In genomic region chr1:2229032-2229920, GRCh38 we compare ENCODE assay signal across 8 cellular contexts. TPM values are rescaled to one million over a fixed set of nuclear protein-coding genes. Genes with fewer than 3 reads are reported as not detected.
A peak's percentile ranks its signal among the peaks of the same experiment; 100 is the strongest.
DNase-seq lines count a peak whose midpoint lies in the region; ATAC-seq and TF ChIP-seq lines count a peak whose summit lies in the region.

No MANE protein-coding gene starts in this region.

- in situ Hi-C loops in gastrocnemius medialis (cut with MboI; ENCODE audit: low sequenced_read_pairs in 4 of 4), result no loop called here

- H3K9me3 ChIP-seq in Karpas-422 (ENCODE audit: low read length) (no peaks in the 10 kb centered on the region), body of pancreas (no peaks in the 10 kb centered on the region), gastrocnemius medialis (no peaks in the 10 kb centered on the region)

- no peaks in the 10 kb centered on the region for H3K27me3 Mint-ChIP-seq in Calu3 (ENCODE audit: unreplicated experiment)

- TF ChIP-seq POLR2A in body of pancreas (IDR thresholded peaks at IDR 0.05), result peak; percentile 20 to 42 (median 38)
- TF ChIP-seq POLR2A in gastrocnemius medialis (IDR thresholded peaks at IDR 0.05), result peak; percentile 40 to 47

- peaks cover 39% of the 10 kb centered on the region; the same call in 1 of the 2 replicates for H4K20me1 ChIP-seq in Karpas-422 (ENCODE audit: insufficient read depth, low read depth, low read length)

- TF ChIP-seq CTCF in Calu3 (IDR thresholded peaks at IDR 0.05; ENCODE audit: unreplicated experiment) (no peak), body of pancreas (IDR thresholded peaks at IDR 0.05) (peak in 1 of 7 experiments; percentile 7), gastrocnemius medialis (IDR thresholded peaks at IDR 0.05 in 4 of 5, conservative IDR thresholded peaks at IDR 0.05 in 1 of 5) (peak in 2 of 5 experiments; percentile 8 to 16)

- H3K79me2 ChIP-seq in Karpas-422 (ENCODE audit: low read length), result no peaks in the 10 kb centered on the region

- no peaks in the 10 kb centered on the region for H3K9me3 Mint-ChIP-seq in Calu3 (ENCODE audit: low read depth, unreplicated experiment)

- CTCF ChIA-PET in Calu3 (lab: Charles Lee), result interaction anchor here (1.0 kb wide), 1 partner anchor 34 kb away, joined by 4 read pairs; the partner anchor contains the start of gene FAAP20

- peak overlapping the region; percentile 7 for H3K4me2 ChIP-seq in Karpas-422 (ENCODE audit: low read depth, low read length, poor library complexity, severe bottlenecking)

- H3K4me1 ChIP-seq in Karpas-422 (ENCODE audit: low read length) (peaks cover 2% of the 10 kb centered on the region; the same call in 1 of the 2 replicates), body of pancreas (peaks cover 63% of the 10 kb centered on the region), gastrocnemius medialis (peaks cover 49 to 50% of the 10 kb centered on the region in 2 donors)

- BruUV-seq in Calu3 (replicated peaks; lab: Mats Ljungman, UMichigan), result TSS peak; percentile 44

- no peak overlapping the region for H2AFZ ChIP-seq in Karpas-422 (ENCODE audit: low read length)

- H3K36me3 Mint-ChIP-seq in Calu3 (ENCODE audit: insufficient read depth, unreplicated experiment), result peaks cover 59% of the 10 kb centered on the region

- peak overlapping the region; percentile 87 for H3K4me3 Mint-ChIP-seq in Calu3 (ENCODE audit: low read depth, unreplicated experiment)

- peak overlapping the region; percentile 52 for H3K27ac Mint-ChIP-seq in Calu3 (ENCODE audit: unreplicated experiment)

- H3K27ac ChIP-seq in Karpas-422 (ENCODE audit: low read length) (no peak overlapping the region), body of pancreas (peak overlapping the region; percentile 16 to 76 (median 66)), gastrocnemius medialis (peak overlapping the region; percentile 83 to 93 (median 85))

- H3K9me2 ChIP-seq in Karpas-422 (replicated peaks; ENCODE audit: insufficient read depth, low read length), result no peaks in the 10 kb centered on the region

- H3K36me3 ChIP-seq in Karpas-422 (ENCODE audit: insufficient read depth, low read length) (no peaks in the 10 kb centered on the region), body of pancreas (replicated peaks in 1 of 2; ENCODE audit: insufficient read depth in 1 of 2, low read depth in 2 of 2) (no peaks in the 10 kb centered on the region), gastrocnemius medialis (no peaks in the 10 kb centered on the region)

- 0 to 11% methylated on average over 12 to 78 of the region's 78 CpGs for WGBS in body of pancreas, 2 donors

- no peak overlapping the region for H3K4me3 ChIP-seq in Karpas-422 (ENCODE audit: low read length)
- H3K4me3 ChIP-seq in body of pancreas, result peak overlapping the region in 1 of 2 donors; percentile 37
- H3K4me3 ChIP-seq in iPS-11a (ENCODE audit: low read depth, low read length), result peak overlapping the region; percentile 82
- H3K4me3 ChIP-seq in gastrocnemius medialis, result peak overlapping the region; percentile 59 to 65 (median 60)

- no peak overlapping the region for H3K9ac ChIP-seq in Karpas-422 (ENCODE audit: low read length)

- peak; percentile 5 for ATAC-seq in body of pancreas
- ATAC-seq in gastrocnemius medialis, result peak; percentile 46 to 54
- no peak for ATAC-seq in GM21529 (IDR thresholded peaks at IDR 0.05; ENCODE audit: unreplicated experiment)

- H3K27me3 ChIP-seq in Karpas-422 (ENCODE audit: low read length) (no peaks in the 10 kb centered on the region), body of pancreas (no peaks in the 10 kb centered on the region), gastrocnemius medialis (no peaks in the 10 kb centered on the region)

- peaks cover 20% of the 10 kb centered on the region for H3K4me1 Mint-ChIP-seq in Calu3 (ENCODE audit: low read depth, unreplicated experiment)

- DNase-seq in Calu3 (peak; percentile 41), Karpas-422 (no peak), SW480 (ENCODE audit: low spot score) (peak; percentile 39), body of pancreas (peak; percentile 65 to 79 (median 76)), gastrocnemius medialis (peak; percentile 82 to 90), HPDE6-E6E7 (ENCODE audit: extremely low spot score) (no peak)

- intact Hi-C loops in Calu3 (cut with micrococcal nuclease; ENCODE audit: unreplicated experiment) (no loop called here), body of pancreas (cut with DNase I) (no loop called here), gastrocnemius medialis (cut with DNase I; ENCODE audit: low total_unique reads) (loop anchor here (2.0 kb wide), 1 partner anchor 30 kb away; no protein-coding TSS in a partner anchor)

RNA-seq across cellular contexts. Expression of gene SKI, which starts 1.2 kb away (rescaled TPM):
- total RNA-seq in Calu3 (2022) (32.8 and 33.8 TPM in 2 replicates), body of pancreas (10 to 100 TPM; 15.8 to 33.0 TPM), gastrocnemius medialis (10 to 100 TPM in 3 of 4 donors, 1 to 10 TPM in 1; 7.8 to 32.2 (median 22.4) TPM)
- total RNA-seq in Karpas-422 (2014; rRNA removed; shearing (Covaris generic); ENCODE audit: low replicate concordance), result 1.7 and 2.4 TPM in 2 replicates

RNA-seq across cellular contexts. Expression of gene FAAP20, which starts 34.7 kb away (rescaled TPM):
- 36.3 and 42.9 TPM in 2 replicates for total RNA-seq in Calu3 (2022)
- 20.1 and 84.8 TPM in 2 replicates for total RNA-seq in Karpas-422 (2014; rRNA removed; shearing (Covaris generic); ENCODE audit: low replicate concordance)
- 10 to 100 TPM; 19.8 to 23.6 TPM for total RNA-seq in body of pancreas
- total RNA-seq in gastrocnemius medialis, result 10 to 100 TPM; 12.1 to 26.2 (median 17.3) TPM

Comparison
In these comparisons a context has a peak if more than half of its experiments do, and no peak if none do; other contexts are left out.
1. DNase-seq: peak in Calu3 (single experiment), SW480 (single experiment), body of pancreas (4 of 4) and gastrocnemius medialis (2 of 2); none in Karpas-422 (single experiment) and HPDE6-E6E7 (single experiment).